ENCODE assay signal across 8 cellular contexts in the genomic region with DNA sequence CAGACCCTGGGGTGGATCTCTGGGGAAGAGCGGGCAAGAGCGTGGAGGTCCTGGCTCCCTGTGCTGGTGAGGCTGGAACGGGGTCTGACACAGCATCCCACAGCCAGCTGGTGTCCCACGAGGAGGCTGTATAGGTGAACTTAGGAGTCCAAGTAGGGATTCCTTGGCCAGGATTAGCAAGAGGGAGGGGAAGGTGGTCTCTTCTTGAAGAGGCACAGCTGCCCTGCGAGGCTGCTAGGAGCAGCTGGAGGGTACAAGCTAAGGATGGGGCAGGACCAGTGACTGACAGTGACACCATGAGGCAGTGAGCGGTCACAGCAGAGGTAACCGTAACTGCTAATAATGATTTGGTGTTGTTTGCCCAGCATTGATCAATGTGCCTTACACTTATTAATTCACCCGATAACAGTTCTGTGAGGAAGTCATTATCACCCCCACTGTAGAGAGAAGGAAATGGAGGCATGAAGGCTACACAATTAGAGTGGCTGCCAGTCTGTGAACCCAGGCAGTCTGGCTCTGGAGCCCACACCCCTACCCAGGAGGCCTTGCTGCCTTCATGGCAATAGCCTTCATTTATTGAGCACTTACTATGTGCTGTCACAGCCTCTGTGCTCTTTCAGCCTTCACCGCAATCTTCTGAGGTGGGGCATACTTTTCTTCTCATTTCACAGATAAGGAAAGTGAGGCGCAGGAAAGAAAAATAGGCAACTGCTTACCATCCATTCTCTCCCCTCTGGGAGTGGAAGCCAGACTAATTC. TPM values are rescaled to one million over a fixed set of nuclear protein-coding genes. Genes with fewer than 3 reads are reported as not detected.
A peak's percentile ranks its signal among the peaks of the same experiment; 100 is the strongest.
DNase-seq lines count a peak whose midpoint lies in the region; ATAC-seq and TF ChIP-seq lines count a peak whose summit lies in the region.

No MANE protein-coding gene starts in this region.

- peaks cover 5% of the 10 kb centered on the region for H3K27me3 Mint-ChIP-seq in HFFc6 (ENCODE audit: insufficient read depth)

- peak; percentile 63 for TF ChIP-seq CTCF in HFFc6 (IDR thresholded peaks at IDR 0.05)
- peak; percentile 33 to 47 (median 44) for TF ChIP-seq CTCF in esophagus muscularis mucosa (IDR thresholded peaks at IDR 0.05)
- TF ChIP-seq CTCF in osteoblast (IDR thresholded peaks at IDR 0.05; ENCODE audit: extremely low read depth, low read depth, low read length) = peak; percentile 53

- H3K27me3 ChIP-seq in esophagus muscularis mucosa (peaks cover 0 to 19% (median 0%) of the 10 kb centered on the region in 4 donors), osteoblast (ENCODE audit: insufficient read depth, low read length) (no peaks in the 10 kb centered on the region)

- no peaks in the 10 kb centered on the region for H3K36me3 Mint-ChIP-seq in HFFc6 (ENCODE audit: low read depth)

- no peak for TF ChIP-seq POLR2A in esophagus muscularis mucosa (IDR thresholded peaks at IDR 0.05; ENCODE audit: low read depth)

- H3K4me3 ChIP-seq in esophagus muscularis mucosa (no peak overlapping the region), osteoblast (ENCODE audit: insufficient read depth, low read length) (peak overlapping the region; percentile 26)

- intact Hi-C loops in esophagus muscularis mucosa (cut with DNase I) = no loop called here

- H3K9me3 ChIP-seq in esophagus muscularis mucosa (no peaks in the 10 kb centered on the region), osteoblast (ENCODE audit: low read depth, low read length) (no peaks in the 10 kb centered on the region)

- no peaks in the 10 kb centered on the region for H4K20me1 ChIP-seq in osteoblast (ENCODE audit: insufficient read depth, low read length)

- H3K4me1 ChIP-seq in esophagus muscularis mucosa = peaks cover 5 to 49% (median 20%) of the 10 kb centered on the region in 4 donors
- H3K4me1 ChIP-seq in osteoblast (ENCODE audit: insufficient read depth, low read length) = peaks cover 63% of the 10 kb centered on the region

- H3K79me2 ChIP-seq in osteoblast (ENCODE audit: insufficient read depth, low read length) = no peaks in the 10 kb centered on the region

- peak overlapping the region; percentile 68 for H3K4me2 ChIP-seq in osteoblast (ENCODE audit: insufficient read depth, low read length)

- H3K36me3 ChIP-seq in esophagus muscularis mucosa (no peaks in the 10 kb centered on the region), osteoblast (ENCODE audit: insufficient read depth, low read length) (no peaks in the 10 kb centered on the region)

- H3K4me1 Mint-ChIP-seq in HFFc6 (ENCODE audit: low read depth) = peaks cover 71% of the 10 kb centered on the region

- H3K4me3 Mint-ChIP-seq in HFFc6 = no peak overlapping the region

- peak overlapping the region; percentile 99 for H3K27ac Mint-ChIP-seq in HFFc6

- no peak for TF ChIP-seq EP300 in esophagus muscularis mucosa (IDR thresholded peaks at IDR 0.05)

- ATAC-seq in HG03108 (IDR thresholded peaks at IDR 0.05; ENCODE audit: unreplicated experiment) = no peak

- H3K9me3 Mint-ChIP-seq in HFFc6 = no peaks in the 10 kb centered on the region

- whole genome bisulfite sequencing in esophagus muscularis mucosa = 60% methylated on average over 10 of the region's 10 CpGs

- H2AFZ ChIP-seq in osteoblast (ENCODE audit: low read length) = no peak overlapping the region

- peak; percentile 62 for DNase-seq in SIG-M5 treated with dmso at 0.1 percent for 504 hours (lab: John Stamatoyannopoulos, UW; ENCODE audit: unreplicated experiment)
- DNase-seq in SIG-M5 (lab: John Stamatoyannopoulos, UW) = no peak
- no peak for DNase-seq in HFFc6
- peak; percentile 26 for DNase-seq in NCI-H1436 treated with DMSO at 0.1 percent for 48 hours (lab: John Stamatoyannopoulos, UW)
- DNase-seq in activated CD4-positive, alpha-beta T cell treated with anti-CD3 and anti-CD28 coated beads, Interleukin-2, amount 50 U/mL, for 1 hour = peak; percentile 20
- no peak for DNase-seq in esophagus muscularis mucosa (ENCODE audit: extremely low spot score)
- no peak for DNase-seq in osteoblast (ENCODE audit: insufficient read length, low spot score, missing footprints)

- H3K27ac ChIP-seq in esophagus muscularis mucosa (replicated peaks in 1 of 4) = peak overlapping the region in 2 of 4 donors; percentile 15 to 25
- peak overlapping the region; percentile 99 for H3K27ac ChIP-seq in osteoblast (ENCODE audit: low read depth, low read length)

RNA-seq across cellular contexts. Expression of gene TMEM44, which starts 59.4 kb away (rescaled TPM):
- total RNA-seq in HFFc6 (2021; fragmentation: NEBNext Ultra II Directional; extraction: Animal tissue kit (Norgen Biotek cat#: 25700)) = 10 to 100 TPM; 11.8 to 14.0 (median 13.2) TPM
- total RNA-seq in esophagus muscularis mucosa (10 to 100 TPM in 1 of 4 donors, 1 to 10 TPM in 3; 3.3 to 10.8 (median 9.3) TPM), osteoblast (18.8 and 20.3 TPM in 2 replicates)

Comparison
In these comparisons a context has a peak if more than half of its experiments do, and no peak if none do; other contexts are left out.
1. DNase-seq: peak in SIG-M5 treated with dmso at 0.1 percent for 504 hours (single experiment), NCI-H1436 treated with DMSO at 0.1 percent for 48 hours (single experiment) and activated CD4-positive, alpha-beta T cell treated with anti-CD3 and anti-CD28 coated beads, Interleukin-2, amount 50 U/mL, for 1 hour (single experiment); none in SIG-M5 (single experiment), HFFc6 (single experiment), esophagus muscularis mucosa (single experiment) and osteoblast (single experiment).
2. Peak in every context shown above with its lines, with median percentiles within 50 percentile points of each other: CTCF ChIP-seq.